ENCODE assay signal across 1 cellular context in the genomic region with DNA sequence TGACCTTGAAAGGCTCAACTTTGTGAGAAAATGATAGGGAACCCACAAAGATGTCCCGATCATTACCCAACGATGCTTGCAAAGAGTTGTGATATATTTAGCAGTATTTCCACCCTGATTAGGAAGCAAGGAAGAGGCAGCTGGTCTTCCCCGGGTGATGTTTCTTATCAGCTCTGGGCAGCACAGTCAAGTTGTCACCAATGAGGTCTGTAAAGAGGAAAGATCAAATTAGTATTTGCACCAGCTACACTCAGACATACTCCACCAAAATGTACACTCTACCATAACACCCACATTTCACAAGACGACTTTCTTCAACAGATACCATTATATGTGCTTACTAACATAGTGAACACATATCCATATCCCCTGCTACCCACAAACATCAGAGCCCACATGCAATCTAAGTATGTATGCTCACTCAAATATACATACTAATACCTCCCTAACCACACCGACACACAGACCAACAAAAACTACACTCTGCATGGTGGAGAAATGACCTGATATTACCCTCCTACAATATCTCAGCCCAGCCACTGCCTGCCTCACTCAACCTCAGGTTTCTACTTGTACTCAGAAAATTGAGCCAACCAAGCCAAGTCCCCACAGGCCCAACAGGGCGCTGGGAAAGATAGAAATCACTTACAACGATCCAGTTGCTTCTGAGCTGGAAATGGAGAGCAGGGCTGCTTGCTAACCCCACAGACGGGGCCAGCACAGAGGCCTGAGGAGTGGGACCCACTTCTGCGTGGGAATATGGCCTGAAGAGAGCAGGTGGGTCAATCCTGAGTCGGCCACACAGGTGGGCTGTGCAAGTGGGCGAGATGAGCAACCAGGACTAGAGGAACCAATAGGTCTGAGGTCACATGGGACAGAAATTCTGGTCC.
A peak's percentile ranks its signal among the peaks of the same experiment; 100 is the strongest.
TF ChIP-seq lines count a peak whose summit lies in the region.

No MANE protein-coding gene starts in this region.

TF ChIP-seq in K562, 482 proteins besides CTCF, POLR2A, EP300 and RAD21 (continued from another document and continues in another):
- TF ChIP-seq TBL1XR1 (IDR thresholded peaks at IDR 0.05; ENCODE audit: low read length in 2 of 2), result peak in 1 of 2 experiments; percentile 97; a peak in 2 of 4 replicates
- TF ChIP-seq, protein P1, sequence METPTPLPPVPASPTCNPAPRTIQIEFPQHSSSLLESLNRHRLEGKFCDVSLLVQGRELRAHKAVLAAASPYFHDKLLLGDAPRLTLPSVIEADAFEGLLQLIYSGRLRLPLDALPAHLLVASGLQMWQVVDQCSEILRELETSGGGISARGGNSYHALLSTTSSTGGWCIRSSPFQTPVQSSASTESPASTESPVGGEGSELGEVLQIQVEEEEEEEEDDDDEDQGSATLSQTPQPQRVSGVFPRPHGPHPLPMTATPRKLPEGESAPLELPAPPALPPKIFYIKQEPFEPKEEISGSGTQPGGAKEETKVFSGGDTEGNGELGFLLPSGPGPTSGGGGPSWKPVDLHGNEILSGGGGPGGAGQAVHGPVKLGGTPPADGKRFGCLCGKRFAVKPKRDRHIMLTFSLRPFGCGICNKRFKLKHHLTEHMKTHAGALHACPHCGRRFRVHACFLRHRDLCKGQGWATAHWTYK (CRISPR knock-in tag; IDR thresholded peaks at IDR 0.05), result peak; percentile 65; the same call in 1 of the 2 replicates
- TF ChIP-seq GATAD2A (IDR thresholded peaks at IDR 0.05), result peak; percentile 83
- TF ChIP-seq, protein P2, sequence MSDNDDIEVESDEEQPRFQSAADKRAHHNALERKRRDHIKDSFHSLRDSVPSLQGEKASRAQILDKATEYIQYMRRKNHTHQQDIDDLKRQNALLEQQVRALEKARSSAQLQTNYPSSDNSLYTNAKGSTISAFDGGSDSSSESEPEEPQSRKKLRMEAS (CRISPR knock-in tag; IDR thresholded peaks at IDR 0.05), result peak; percentile 50; the same call in 1 of the 2 replicates
- TF ChIP-seq, protein P3, sequence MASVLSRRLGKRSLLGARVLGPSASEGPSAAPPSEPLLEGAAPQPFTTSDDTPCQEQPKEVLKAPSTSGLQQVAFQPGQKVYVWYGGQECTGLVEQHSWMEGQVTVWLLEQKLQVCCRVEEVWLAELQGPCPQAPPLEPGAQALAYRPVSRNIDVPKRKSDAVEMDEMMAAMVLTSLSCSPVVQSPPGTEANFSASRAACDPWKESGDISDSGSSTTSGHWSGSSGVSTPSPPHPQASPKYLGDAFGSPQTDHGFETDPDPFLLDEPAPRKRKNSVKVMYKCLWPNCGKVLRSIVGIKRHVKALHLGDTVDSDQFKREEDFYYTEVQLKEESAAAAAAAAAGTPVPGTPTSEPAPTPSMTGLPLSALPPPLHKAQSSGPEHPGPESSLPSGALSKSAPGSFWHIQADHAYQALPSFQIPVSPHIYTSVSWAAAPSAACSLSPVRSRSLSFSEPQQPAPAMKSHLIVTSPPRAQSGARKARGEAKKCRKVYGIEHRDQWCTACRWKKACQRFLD (CRISPR knock-in tag; IDR thresholded peaks at IDR 0.05), result peak; percentile 79
- TF ChIP-seq RCOR1 (IDR thresholded peaks at IDR 0.05; ENCODE audit: borderline replicate concordance in 1 of 2, low read depth in 2 of 2, low read length in 2 of 2), result peak; percentile 50 to 98; a peak in 2 of 4 replicates
- TF ChIP-seq, protein P4, sequence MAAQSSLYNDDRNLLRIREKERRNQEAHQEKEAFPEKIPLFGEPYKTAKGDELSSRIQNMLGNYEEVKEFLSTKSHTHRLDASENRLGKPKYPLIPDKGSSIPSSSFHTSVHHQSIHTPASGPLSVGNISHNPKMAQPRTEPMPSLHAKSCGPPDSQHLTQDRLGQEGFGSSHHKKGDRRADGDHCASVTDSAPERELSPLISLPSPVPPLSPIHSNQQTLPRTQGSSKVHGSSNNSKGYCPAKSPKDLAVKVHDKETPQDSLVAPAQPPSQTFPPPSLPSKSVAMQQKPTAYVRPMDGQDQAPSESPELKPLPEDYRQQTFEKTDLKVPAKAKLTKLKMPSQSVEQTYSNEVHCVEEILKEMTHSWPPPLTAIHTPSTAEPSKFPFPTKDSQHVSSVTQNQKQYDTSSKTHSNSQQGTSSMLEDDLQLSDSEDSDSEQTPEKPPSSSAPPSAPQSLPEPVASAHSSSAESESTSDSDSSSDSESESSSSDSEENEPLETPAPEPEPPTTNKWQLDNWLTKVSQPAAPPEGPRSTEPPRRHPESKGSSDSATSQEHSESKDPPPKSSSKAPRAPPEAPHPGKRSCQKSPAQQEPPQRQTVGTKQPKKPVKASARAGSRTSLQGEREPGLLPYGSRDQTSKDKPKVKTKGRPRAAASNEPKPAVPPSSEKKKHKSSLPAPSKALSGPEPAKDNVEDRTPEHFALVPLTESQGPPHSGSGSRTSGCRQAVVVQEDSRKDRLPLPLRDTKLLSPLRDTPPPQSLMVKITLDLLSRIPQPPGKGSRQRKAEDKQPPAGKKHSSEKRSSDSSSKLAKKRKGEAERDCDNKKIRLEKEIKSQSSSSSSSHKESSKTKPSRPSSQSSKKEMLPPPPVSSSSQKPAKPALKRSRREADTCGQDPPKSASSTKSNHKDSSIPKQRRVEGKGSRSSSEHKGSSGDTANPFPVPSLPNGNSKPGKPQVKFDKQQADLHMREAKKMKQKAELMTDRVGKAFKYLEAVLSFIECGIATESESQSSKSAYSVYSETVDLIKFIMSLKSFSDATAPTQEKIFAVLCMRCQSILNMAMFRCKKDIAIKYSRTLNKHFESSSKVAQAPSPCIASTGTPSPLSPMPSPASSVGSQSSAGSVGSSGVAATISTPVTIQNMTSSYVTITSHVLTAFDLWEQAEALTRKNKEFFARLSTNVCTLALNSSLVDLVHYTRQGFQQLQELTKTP (IDR thresholded peaks at IDR 0.05; ENCODE audit: low read depth in 1 of 2, partially characterized antibody in 2 of 2), result peak; percentile 44 to 68
- no peak for TF ChIP-seq HSF4 (CRISPR knock-in tag; IDR thresholded peaks at IDR 0.05; ENCODE audit: borderline replicate concordance)
- TF ChIP-seq POLR3A (IDR thresholded peaks at IDR 0.05; ENCODE audit: borderline replicate concordance, extremely low read depth, insufficient read depth, insufficient read length), result no peak
- TF ChIP-seq ZNF212 (CRISPR knock-in tag; IDR thresholded peaks at IDR 0.05), result no peak
- TF ChIP-seq HOXB6 (CRISPR knock-in tag; IDR thresholded peaks at IDR 0.05; ENCODE audit: borderline replicate concordance), result no peak
- peak; percentile 95 for TF ChIP-seq TAL1 (IDR thresholded peaks at IDR 0.05)
- TF ChIP-seq JUND (IDR thresholded peaks at IDR 0.05; ENCODE audit: borderline replicate concordance, low read depth, low read length), result peak; percentile 64
- peak; percentile 4; the same call in 1 of the 3 replicates for TF ChIP-seq JUND (tag; IDR thresholded peaks at IDR 0.05; ENCODE audit: borderline replicate concordance, low read depth, low read length)
- no peak for TF ChIP-seq POLR2B (IDR thresholded peaks at IDR 0.05; ENCODE audit: low read depth, partially characterized antibody)
- peak; percentile 94 for TF ChIP-seq DPF2 (IDR thresholded peaks at IDR 0.05)
- TF ChIP-seq, protein P5, sequence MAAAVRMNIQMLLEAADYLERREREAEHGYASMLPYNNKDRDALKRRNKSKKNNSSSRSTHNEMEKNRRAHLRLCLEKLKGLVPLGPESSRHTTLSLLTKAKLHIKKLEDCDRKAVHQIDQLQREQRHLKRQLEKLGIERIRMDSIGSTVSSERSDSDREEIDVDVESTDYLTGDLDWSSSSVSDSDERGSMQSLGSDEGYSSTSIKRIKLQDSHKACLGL (CRISPR knock-in tag; IDR thresholded peaks at IDR 0.05; ENCODE audit: borderline replicate concordance, poor library complexity, severe bottlenecking), result no peak
- no peak for TF ChIP-seq ZNF124 (CRISPR knock-in tag; IDR thresholded peaks at IDR 0.05)
- TF ChIP-seq ZNF764 (CRISPR knock-in tag; IDR thresholded peaks at IDR 0.05; ENCODE audit: low read depth), result no peak
- TF ChIP-seq DMBX1 (CRISPR knock-in tag; IDR thresholded peaks at IDR 0.05; ENCODE audit: borderline replicate concordance), result peak; percentile 87
- TF ChIP-seq ZNF354B (CRISPR knock-in tag; IDR thresholded peaks at IDR 0.05), result no peak
- peak; percentile 44; the same call in 1 of the 2 replicates for TF ChIP-seq BCOR (IDR thresholded peaks at IDR 0.05)
- TF ChIP-seq, protein P6, sequence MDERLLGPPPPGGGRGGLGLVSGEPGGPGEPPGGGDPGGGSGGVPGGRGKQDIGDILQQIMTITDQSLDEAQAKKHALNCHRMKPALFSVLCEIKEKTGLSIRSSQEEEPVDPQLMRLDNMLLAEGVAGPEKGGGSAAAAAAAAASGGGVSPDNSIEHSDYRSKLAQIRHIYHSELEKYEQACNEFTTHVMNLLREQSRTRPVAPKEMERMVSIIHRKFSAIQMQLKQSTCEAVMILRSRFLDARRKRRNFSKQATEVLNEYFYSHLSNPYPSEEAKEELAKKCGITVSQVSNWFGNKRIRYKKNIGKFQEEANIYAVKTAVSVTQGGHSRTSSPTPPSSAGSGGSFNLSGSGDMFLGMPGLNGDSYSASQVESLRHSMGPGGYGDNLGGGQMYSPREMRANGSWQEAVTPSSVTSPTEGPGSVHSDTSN (CRISPR knock-in tag; IDR thresholded peaks at IDR 0.05; ENCODE audit: low read depth), result no peak
- TF ChIP-seq, protein P6 (tag; conservative IDR thresholded peaks at IDR 0.05; ENCODE audit: low read depth), result peak; percentile 85
- peak in 1 of 2 experiments; percentile 67; a peak in 2 of 4 replicates for TF ChIP-seq TEAD1 (CRISPR knock-in tag; IDR thresholded peaks at IDR 0.05)
- peak; percentile 74 for TF ChIP-seq ETV1 (tag; conservative IDR thresholded peaks at IDR 0.05; ENCODE audit: low read depth)
- peak; percentile 74 for TF ChIP-seq PHB2 (IDR thresholded peaks at IDR 0.05; ENCODE audit: low read depth)
- TF ChIP-seq NFATC3 (IDR thresholded peaks at IDR 0.05), result 0 out of 2 replicates have a peak, but pooled peaks have one; percentile 65
- no peak for TF ChIP-seq ZNF347 (CRISPR knock-in tag; IDR thresholded peaks at IDR 0.05; ENCODE audit: low read depth)
- TF ChIP-seq, protein P7, sequence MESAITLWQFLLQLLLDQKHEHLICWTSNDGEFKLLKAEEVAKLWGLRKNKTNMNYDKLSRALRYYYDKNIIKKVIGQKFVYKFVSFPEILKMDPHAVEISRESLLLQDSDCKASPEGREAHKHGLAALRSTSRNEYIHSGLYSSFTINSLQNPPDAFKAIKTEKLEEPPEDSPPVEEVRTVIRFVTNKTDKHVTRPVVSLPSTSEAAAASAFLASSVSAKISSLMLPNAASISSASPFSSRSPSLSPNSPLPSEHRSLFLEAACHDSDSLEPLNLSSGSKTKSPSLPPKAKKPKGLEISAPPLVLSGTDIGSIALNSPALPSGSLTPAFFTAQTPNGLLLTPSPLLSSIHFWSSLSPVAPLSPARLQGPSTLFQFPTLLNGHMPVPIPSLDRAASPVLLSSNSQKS (CRISPR knock-in tag; IDR thresholded peaks at IDR 0.05), result no peak
- TF ChIP-seq, protein P8, sequence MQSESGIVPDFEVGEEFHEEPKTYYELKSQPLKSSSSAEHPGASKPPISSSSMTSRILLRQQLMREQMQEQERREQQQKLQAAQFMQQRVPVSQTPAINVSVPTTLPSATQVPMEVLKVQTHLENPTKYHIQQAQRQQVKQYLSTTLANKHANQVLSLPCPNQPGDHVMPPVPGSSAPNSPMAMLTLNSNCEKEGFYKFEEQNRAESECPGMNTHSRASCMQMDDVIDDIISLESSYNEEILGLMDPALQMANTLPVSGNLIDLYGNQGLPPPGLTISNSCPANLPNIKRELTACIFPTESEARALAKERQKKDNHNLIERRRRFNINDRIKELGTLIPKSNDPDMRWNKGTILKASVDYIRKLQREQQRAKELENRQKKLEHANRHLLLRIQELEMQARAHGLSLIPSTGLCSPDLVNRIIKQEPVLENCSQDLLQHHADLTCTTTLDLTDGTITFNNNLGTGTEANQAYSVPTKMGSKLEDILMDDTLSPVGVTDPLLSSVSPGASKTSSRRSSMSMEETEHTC (IDR thresholded peaks at IDR 0.05), result peak; percentile 50; the same call in 1 of the 2 replicates
- TF ChIP-seq HDAC1 (IDR thresholded peaks at IDR 0.05), result peak in 1 of 2 experiments; percentile 93; a peak in 3 of 4 replicates
- 0 out of 2 replicates have a peak, but pooled peaks have one; percentile 30 for TF ChIP-seq ZNF41 (CRISPR knock-in tag; conservative IDR thresholded peaks at IDR 0.05)
- TF ChIP-seq NCOA6 (IDR thresholded peaks at IDR 0.05), result no peak
- no peak for TF ChIP-seq PTRF (tag; IDR thresholded peaks at IDR 0.05)
- no peak for TF ChIP-seq ATF1 (CRISPR knock-in tag; IDR thresholded peaks at IDR 0.05)
- peak; percentile 64 for TF ChIP-seq ATF1 (tag; IDR thresholded peaks at IDR 0.05)
- TF ChIP-seq ADNP (tag; IDR thresholded peaks at IDR 0.05), result no peak
- TF ChIP-seq, protein P9, sequence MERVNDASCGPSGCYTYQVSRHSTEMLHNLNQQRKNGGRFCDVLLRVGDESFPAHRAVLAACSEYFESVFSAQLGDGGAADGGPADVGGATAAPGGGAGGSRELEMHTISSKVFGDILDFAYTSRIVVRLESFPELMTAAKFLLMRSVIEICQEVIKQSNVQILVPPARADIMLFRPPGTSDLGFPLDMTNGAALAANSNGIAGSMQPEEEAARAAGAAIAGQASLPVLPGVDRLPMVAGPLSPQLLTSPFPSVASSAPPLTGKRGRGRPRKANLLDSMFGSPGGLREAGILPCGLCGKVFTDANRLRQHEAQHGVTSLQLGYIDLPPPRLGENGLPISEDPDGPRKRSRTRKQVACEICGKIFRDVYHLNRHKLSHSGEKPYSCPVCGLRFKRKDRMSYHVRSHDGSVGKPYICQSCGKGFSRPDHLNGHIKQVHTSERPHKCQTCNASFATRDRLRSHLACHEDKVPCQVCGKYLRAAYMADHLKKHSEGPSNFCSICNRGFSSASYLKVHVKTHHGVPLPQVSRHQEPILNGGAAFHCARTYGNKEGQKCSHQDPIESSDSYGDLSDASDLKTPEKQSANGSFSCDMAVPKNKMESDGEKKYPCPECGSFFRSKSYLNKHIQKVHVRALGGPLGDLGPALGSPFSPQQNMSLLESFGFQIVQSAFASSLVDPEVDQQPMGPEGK (CRISPR knock-in tag; IDR thresholded peaks at IDR 0.05; ENCODE audit: borderline replicate concordance), result no peak
- peak; percentile 93 for TF ChIP-seq HDAC3 (IDR thresholded peaks at IDR 0.05; ENCODE audit: borderline replicate concordance, partially characterized antibody)
- TF ChIP-seq, protein P10, sequence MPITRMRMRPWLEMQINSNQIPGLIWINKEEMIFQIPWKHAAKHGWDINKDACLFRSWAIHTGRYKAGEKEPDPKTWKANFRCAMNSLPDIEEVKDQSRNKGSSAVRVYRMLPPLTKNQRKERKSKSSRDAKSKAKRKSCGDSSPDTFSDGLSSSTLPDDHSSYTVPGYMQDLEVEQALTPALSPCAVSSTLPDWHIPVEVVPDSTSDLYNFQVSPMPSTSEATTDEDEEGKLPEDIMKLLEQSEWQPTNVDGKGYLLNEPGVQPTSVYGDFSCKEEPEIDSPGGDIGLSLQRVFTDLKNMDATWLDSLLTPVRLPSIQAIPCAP (CRISPR knock-in tag; IDR thresholded peaks at IDR 0.05; ENCODE audit: borderline replicate concordance), result no peak
- TF ChIP-seq HDAC2 (IDR thresholded peaks at IDR 0.05), result peak; percentile 93
- TF ChIP-seq ETV5 (CRISPR knock-in tag; IDR thresholded peaks at IDR 0.05; ENCODE audit: low read depth), result peak; percentile 26; the same call in 1 of the 2 replicates
- TF ChIP-seq YBX1 (IDR thresholded peaks at IDR 0.05), result no peak
- TF ChIP-seq SMAD4 (CRISPR knock-in tag; conservative IDR thresholded peaks at IDR 0.05), result peak; percentile 98
- peak; percentile 84; the same call in 1 of the 2 replicates for TF ChIP-seq RUNX1 (IDR thresholded peaks at IDR 0.05; ENCODE audit: low read depth)
- TF ChIP-seq ARID2 (IDR thresholded peaks at IDR 0.05), result no peak
